Comparison of ENCODE assay signal across 3 cellular contexts in the genomic region with DNA sequence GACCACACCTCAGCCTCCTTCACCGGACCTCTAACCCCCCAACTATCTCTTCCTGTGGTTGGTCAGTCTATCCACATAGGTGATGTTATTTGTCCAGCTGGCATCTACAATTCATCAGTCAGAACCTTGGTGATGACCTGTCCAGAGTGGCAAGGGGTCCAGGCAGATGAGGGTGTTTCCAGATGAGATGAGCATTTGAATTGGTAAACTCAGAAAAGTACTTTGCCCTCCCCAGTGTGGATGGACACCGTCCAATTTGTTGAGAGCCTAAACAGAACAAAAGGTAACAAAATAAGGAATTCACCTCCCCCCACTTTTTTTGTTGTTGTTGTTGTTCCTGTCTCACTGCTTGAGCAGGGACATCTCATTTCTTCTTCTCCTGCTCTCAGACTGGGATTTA.
TF ChIP-seq lines count a peak whose summit lies in the region.

No MANE protein-coding gene starts in this region.

TF ChIP-seq in liver, 16 proteins besides CTCF, POLR2A, EP300 and RAD21:
- TF ChIP-seq, protein P1, sequence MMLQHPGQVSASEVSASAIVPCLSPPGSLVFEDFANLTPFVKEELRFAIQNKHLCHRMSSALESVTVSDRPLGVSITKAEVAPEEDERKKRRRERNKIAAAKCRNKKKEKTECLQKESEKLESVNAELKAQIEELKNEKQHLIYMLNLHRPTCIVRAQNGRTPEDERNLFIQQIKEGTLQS (IDR thresholded peaks at IDR 0.05): no peak
- TF ChIP-seq NR2F2 (IDR thresholded peaks at IDR 0.05) (no peak), RXRA (IDR thresholded peaks at IDR 0.05) (no peak), JUND (IDR thresholded peaks at IDR 0.05) (no peak), FOXA2 (IDR thresholded peaks at IDR 0.05) (no peak), EGR1 (IDR thresholded peaks at IDR 0.05; ENCODE audit: low read depth in 2 of 2) (no peak), YY1 (IDR thresholded peaks at IDR 0.05) (no peak)
- TF ChIP-seq, protein P2, sequence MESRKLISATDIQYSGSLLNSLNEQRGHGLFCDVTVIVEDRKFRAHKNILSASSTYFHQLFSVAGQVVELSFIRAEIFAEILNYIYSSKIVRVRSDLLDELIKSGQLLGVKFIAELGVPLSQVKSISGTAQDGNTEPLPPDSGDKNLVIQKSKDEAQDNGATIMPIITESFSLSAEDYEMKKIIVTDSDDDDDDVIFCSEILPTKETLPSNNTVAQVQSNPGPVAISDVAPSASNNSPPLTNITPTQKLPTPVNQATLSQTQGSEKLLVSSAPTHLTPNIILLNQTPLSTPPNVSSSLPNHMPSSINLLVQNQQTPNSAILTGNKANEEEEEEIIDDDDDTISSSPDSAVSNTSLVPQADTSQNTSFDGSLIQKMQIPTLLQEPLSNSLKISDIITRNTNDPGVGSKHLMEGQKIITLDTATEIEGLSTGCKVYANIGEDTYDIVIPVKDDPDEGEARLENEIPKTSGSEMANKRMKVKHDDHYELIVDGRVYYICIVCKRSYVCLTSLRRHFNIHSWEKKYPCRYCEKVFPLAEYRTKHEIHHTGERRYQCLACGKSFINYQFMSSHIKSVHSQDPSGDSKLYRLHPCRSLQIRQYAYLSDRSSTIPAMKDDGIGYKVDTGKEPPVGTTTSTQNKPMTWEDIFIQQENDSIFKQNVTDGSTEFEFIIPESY (IDR thresholded peaks at IDR 0.05): no peak

TF ChIP-seq in HepG2, 621 proteins besides CTCF, POLR2A, EP300 and RAD21 (continues in another document):
- TF ChIP-seq, protein P3, sequence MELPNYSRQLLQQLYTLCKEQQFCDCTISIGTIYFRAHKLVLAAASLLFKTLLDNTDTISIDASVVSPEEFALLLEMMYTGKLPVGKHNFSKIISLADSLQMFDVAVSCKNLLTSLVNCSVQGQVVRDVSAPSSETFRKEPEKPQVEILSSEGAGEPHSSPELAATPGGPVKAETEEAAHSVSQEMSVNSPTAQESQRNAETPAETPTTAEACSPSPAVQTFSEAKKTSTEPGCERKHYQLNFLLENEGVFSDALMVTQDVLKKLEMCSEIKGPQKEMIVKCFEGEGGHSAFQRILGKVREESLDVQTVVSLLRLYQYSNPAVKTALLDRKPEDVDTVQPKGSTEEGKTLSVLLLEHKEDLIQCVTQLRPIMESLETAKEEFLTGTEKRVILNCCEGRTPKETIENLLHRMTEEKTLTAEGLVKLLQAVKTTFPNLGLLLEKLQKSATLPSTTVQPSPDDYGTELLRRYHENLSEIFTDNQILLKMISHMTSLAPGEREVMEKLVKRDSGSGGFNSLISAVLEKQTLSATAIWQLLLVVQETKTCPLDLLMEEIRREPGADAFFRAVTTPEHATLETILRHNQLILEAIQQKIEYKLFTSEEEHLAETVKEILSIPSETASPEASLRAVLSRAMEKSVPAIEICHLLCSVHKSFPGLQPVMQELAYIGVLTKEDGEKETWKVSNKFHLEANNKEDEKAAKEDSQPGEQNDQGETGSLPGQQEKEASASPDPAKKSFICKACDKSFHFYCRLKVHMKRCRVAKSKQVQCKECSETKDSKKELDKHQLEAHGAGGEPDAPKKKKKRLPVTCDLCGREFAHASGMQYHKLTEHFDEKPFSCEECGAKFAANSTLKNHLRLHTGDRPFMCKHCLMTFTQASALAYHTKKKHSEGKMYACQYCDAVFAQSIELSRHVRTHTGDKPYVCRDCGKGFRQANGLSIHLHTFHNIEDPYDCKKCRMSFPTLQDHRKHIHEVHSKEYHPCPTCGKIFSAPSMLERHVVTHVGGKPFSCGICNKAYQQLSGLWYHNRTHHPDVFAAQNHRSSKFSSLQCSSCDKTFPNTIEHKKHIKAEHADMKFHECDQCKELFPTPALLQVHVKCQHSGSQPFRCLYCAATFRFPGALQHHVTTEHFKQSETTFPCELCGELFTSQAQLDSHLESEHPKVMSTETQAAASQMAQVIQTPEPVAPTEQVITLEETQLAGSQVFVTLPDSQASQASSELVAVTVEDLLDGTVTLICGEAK (IDR thresholded peaks at IDR 0.05): no peak
- TF ChIP-seq, protein P3 (CRISPR knock-in tag; IDR thresholded peaks at IDR 0.05): no peak
- no peak for TF ChIP-seq ARNT (IDR thresholded peaks at IDR 0.05)
- no peak for TF ChIP-seq ZKSCAN8 (CRISPR knock-in tag; IDR thresholded peaks at IDR 0.05; ENCODE audit: borderline replicate concordance)
- TF ChIP-seq ZNF510 (CRISPR knock-in tag; IDR thresholded peaks at IDR 0.05; ENCODE audit: low read depth): no peak
- no peak for TF ChIP-seq MED1 (CRISPR knock-in tag; IDR thresholded peaks at IDR 0.05)
- TF ChIP-seq CHD2 (IDR thresholded peaks at IDR 0.05; ENCODE audit: low read depth, low read length): no peak
- TF ChIP-seq NFYB (CRISPR knock-in tag; IDR thresholded peaks at IDR 0.05): no peak
- TF ChIP-seq BCL6 (CRISPR knock-in tag; IDR thresholded peaks at IDR 0.05): no peak
- TF ChIP-seq, protein P4, sequence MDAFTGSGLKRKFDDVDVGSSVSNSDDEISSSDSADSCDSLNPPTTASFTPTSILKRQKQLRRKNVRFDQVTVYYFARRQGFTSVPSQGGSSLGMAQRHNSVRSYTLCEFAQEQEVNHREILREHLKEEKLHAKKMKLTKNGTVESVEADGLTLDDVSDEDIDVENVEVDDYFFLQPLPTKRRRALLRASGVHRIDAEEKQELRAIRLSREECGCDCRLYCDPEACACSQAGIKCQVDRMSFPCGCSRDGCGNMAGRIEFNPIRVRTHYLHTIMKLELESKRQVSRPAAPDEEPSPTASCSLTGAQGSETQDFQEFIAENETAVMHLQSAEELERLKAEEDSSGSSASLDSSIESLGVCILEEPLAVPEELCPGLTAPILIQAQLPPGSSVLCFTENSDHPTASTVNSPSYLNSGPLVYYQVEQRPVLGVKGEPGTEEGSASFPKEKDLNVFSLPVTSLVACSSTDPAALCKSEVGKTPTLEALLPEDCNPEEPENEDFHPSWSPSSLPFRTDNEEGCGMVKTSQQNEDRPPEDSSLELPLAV (CRISPR knock-in tag; conservative IDR thresholded peaks at IDR 0.05; ENCODE audit: low read depth): no peak
- no peak for TF ChIP-seq ZFX (CRISPR knock-in tag; IDR thresholded peaks at IDR 0.05; ENCODE audit: low read depth)
- TF ChIP-seq KLF13 (CRISPR knock-in tag; IDR thresholded peaks at IDR 0.05): no peak

TF ChIP-seq in endothelial cell of umbilical vein, 7 proteins besides CTCF, POLR2A, EP300 and RAD21:
- TF ChIP-seq MYC (IDR thresholded peaks at IDR 0.05; ENCODE audit: low read depth, low read length): no peak
- no peak for TF ChIP-seq GATA2 (IDR thresholded peaks at IDR 0.05; ENCODE audit: insufficient read depth, insufficient read length, low read depth, low read length)
- TF ChIP-seq, protein P5, sequence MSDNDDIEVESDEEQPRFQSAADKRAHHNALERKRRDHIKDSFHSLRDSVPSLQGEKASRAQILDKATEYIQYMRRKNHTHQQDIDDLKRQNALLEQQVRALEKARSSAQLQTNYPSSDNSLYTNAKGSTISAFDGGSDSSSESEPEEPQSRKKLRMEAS (IDR thresholded peaks at IDR 0.05; ENCODE audit: insufficient read depth, insufficient read length): no peak
- TF ChIP-seq POLR2AphosphoS5 (IDR thresholded peaks at IDR 0.05; ENCODE audit: insufficient read depth, low read depth, low read length): no peak
- TF ChIP-seq EZH2 (IDR thresholded peaks at IDR 0.05; ENCODE audit: borderline replicate concordance, low read depth, low read length, severe bottlenecking): no peak
- no peak for TF ChIP-seq JUN (IDR thresholded peaks at IDR 0.05; ENCODE audit: borderline replicate concordance, insufficient read depth, insufficient read length, low read depth)
- no peak for TF ChIP-seq FOS (IDR thresholded peaks at IDR 0.05; ENCODE audit: borderline replicate concordance, insufficient read depth, low read length)
TF ChIP-seq in endothelial cell of umbilical vein: peak in this region for 0.
